9 cellular contexts compared by ENCODE assay signal in the genomic region with DNA sequence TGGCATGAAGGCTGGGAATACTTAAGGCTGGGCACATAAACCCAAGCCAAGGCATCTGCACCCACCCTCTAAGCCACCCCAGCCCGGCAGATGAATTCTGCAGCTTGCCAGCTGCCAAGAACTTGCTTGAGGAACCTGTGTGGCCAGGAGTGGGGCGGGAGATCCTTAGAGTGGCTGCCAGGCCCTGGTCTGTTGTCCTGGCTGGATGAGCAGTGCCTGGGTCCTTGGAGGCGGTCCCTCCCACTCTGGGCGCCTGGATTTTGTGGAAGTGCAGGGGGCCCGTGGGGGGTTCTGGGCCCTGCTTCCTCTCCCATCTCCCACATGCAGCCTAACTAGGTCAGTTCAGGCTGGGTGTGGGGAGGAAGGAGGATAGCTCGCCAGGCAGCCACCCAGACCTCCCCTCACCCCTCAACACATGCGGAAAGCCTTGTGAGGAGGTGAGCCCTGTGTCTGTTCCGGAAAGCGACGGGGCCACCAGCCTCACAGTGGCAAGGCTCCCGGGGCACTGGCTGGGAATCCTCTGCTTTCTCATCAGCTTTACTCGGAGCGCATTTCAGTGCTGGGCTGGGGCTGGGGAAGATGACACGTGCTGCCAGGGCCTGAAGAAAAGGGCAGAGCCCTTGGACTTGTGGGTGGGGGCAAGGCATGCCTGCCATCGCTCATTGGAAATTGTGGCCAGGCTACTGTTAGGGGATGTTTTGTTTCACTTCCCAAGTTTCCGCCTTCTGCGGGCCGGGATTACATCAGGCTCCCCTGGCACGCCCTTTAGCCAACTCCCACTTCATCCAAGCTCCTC. TPM values are rescaled to one million over a fixed set of nuclear protein-coding genes. Genes with fewer than 3 reads are reported as not detected.
DNase-seq lines count a peak whose midpoint lies in the region; ATAC-seq and TF ChIP-seq lines count a peak whose summit lies in the region.
"Had no signal": no experiment of that assay in that cellular context is flagged by ENCODE, and none has a peak within 500 bp of the region (broad histone marks: within the 10 kb centered on the region; RNA-seq: fewer than 3 reads in every experiment).

No MANE protein-coding gene starts in this region.

- H3K36me3 ChIP-seq in Peyer's patch: no peaks in the 10 kb centered on the region

- peak in 1 of 2 donors; percentile 25 for TF ChIP-seq POLR2A in Peyer's patch (IDR thresholded peaks at IDR 0.05)

- H3K4me3 ChIP-seq in Peyer's patch (peak overlapping the region in 2 of 4 donors; percentile 10 to 15), fibroblast of mammary gland (ENCODE audit: control insufficient read depth, low read depth, low read length) (no peak overlapping the region)

- H3K36me3 Mint-ChIP-seq in T-cell: no peaks in the 10 kb centered on the region

- peak overlapping the region; percentile 42 to 84 (median 69) for H3K27ac ChIP-seq in Peyer's patch

- no peak overlapping the region for H3K4me3 Mint-ChIP-seq in T-cell

- peak; percentile 51 for DNase-seq in Caki2 (ENCODE audit: low read depth)
- DNase-seq in Peyer's patch: peak in 2 of 3 donors; percentile 78 to 84
- DNase-seq in fibroblast of mammary gland (ENCODE audit: low read depth): peak; percentile 73
- DNase-seq in pons (ENCODE audit: low spot score): peak; percentile 37
- no peak for DNase-seq in SHP77 treated with DMSO at 0.1 percent for 48 hours (lab: John Stamatoyannopoulos, UW)
- no peak for DNase-seq in T-cell
- DNase-seq in NCI-H82 (lab: John Stamatoyannopoulos, UW): no peak
- DNase-seq: activated T-cell treated with anti-CD3 and anti-CD28 coated beads, Interleukin-2, amount 50 U/mL, for 48 hours had no signal

- TF ChIP-seq CTCF in Peyer's patch (IDR thresholded peaks at IDR 0.05): no peak
- no peak for TF ChIP-seq CTCF in fibroblast of mammary gland (conservative IDR thresholded peaks at IDR 0.05; ENCODE audit: control insufficient read depth, insufficient read depth, low read depth, low read length)

- H3K9me3 ChIP-seq in Peyer's patch: no peaks in the 10 kb centered on the region

- ATAC-seq in HG02759 (IDR thresholded peaks at IDR 0.05; ENCODE audit: unreplicated experiment): no peak
- no peak for ATAC-seq in T-cell (replicated peaks in 1 of 4)

- CTCF ChIA-PET in T-cell (lab: Charles Lee): no interaction called here

- in situ Hi-C loops in Caki2 (cut with HindIII; ENCODE audit: low pct_unique_long_range_greater_than_20kb, low sequenced_read_pairs): no loop called here

- POLR2A ChIA-PET in T-cell (lab: Charles Lee): interaction anchor here in 1 of 2 donors (0.7 kb wide), 1 partner anchor 482 kb away, joined by 6 read pairs; no protein-coding TSS in a partner anchor

- peaks cover 0 to 4% (median 2%) of the 10 kb centered on the region in 3 donors for H3K4me1 Mint-ChIP-seq in T-cell

- H3K27me3 ChIP-seq in Peyer's patch: no peaks in the 10 kb centered on the region

- no peak overlapping the region for H3K27ac Mint-ChIP-seq in T-cell

- peaks cover 0 to 44% (median 3%) of the 10 kb centered on the region in 4 donors for H3K4me1 ChIP-seq in Peyer's patch

- no peaks in the 10 kb centered on the region for H3K9me3 Mint-ChIP-seq in T-cell

- H3K27me3 Mint-ChIP-seq in T-cell: peaks cover 14 to 16% of the 10 kb centered on the region in 2 donors

RNA-seq across cellular contexts. Expression of gene DAGLA, which starts 8.4 kb away (rescaled TPM):
- total RNA-seq in Caki2 (2014; rRNA removed; shearing (Covaris generic); ENCODE audit: low replicate concordance): 0.74 and 2.4 TPM in 2 replicates
- total RNA-seq in Peyer's patch (10 to 100 TPM in 2 of 4 donors, 1 to 10 TPM in 2; 5.8 to 18.9 (median 10.2) TPM), T-cell (1 to 10 TPM in 1 of 5 donors, under 1 TPM in 4; 0.15 to 1.6 (median 0.23) TPM)

Comparison
In these comparisons a context has a peak if more than half of its experiments do, and no peak if none do; other contexts are left out.
1. DNase-seq: peak in Caki2 (single experiment), Peyer's patch (2 of 3), fibroblast of mammary gland (single experiment) and pons (single experiment); none in SHP77 treated with DMSO at 0.1 percent for 48 hours (single experiment), T-cell (0 of 34) and NCI-H82 (single experiment).